ENCODE assay signal across 1 cellular context in the genomic region with DNA sequence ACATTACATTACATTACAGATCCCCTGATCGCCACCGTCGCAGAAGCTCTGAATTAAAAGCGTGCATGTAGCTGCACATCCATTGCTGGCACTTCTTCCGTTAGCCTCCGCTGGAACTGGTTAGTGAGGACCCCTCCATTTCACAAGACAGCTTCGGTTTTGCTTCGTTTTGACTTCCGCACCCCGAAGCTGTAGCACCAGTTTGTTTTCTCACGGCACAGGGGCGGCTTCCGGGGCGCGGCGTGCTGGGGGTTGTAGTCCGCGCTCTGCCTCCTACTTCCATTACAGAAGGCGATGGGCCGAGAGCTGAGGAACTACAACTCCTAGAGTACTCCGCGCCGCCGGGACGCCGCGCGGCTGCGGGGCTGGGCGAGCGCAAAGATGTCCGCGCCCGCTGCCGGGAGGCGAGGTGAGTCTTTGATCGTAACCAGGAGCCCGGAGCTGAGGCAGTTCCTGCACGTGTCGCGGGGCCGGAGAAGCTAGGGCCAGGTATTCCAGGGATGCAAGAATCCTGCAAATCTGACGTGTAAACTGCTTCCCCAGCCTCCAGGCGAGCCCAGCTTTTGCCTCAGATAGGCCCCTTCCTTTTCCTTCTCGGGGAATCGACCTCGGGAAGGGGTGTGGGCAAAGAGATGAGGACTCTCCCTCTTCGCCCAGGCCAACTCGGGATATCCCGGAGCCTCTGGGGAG.
TF ChIP-seq lines count a peak whose summit lies in the region.

PEX26 (plus strand) TSS at position 352 of the 690 bp plus-strand sequence. CDS start 387 bp downstream, outside the sequence.

TF ChIP-seq in GM12878, 131 proteins besides CTCF, POLR2A, EP300 and RAD21 (continued from another document):
- TF ChIP-seq, protein P1, sequence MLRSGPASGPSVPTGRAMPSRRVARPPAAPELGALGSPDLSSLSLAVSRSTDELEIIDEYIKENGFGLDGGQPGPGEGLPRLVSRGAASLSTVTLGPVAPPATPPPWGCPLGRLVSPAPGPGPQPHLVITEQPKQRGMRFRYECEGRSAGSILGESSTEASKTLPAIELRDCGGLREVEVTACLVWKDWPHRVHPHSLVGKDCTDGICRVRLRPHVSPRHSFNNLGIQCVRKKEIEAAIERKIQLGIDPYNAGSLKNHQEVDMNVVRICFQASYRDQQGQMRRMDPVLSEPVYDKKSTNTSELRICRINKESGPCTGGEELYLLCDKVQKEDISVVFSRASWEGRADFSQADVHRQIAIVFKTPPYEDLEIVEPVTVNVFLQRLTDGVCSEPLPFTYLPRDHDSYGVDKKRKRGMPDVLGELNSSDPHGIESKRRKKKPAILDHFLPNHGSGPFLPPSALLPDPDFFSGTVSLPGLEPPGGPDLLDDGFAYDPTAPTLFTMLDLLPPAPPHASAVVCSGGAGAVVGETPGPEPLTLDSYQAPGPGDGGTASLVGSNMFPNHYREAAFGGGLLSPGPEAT (IDR thresholded peaks at IDR 0.05; ENCODE audit: low read depth) = peak; percentile 62
- TF ChIP-seq EGR1 (IDR thresholded peaks at IDR 0.05; ENCODE audit: borderline replicate concordance in 1 of 2, low read depth in 2 of 2, low read length in 2 of 2) (peak in 1 of 2 experiments; percentile 22; a peak in 1 of 3 replicates), SIX5 (IDR thresholded peaks at IDR 0.05; ENCODE audit: low read depth, low read length, severe bottlenecking) (peak; percentile 94), KDM1A (IDR thresholded peaks at IDR 0.05; ENCODE audit: borderline replicate concordance) (no peak), NKRF (conservative IDR thresholded peaks at IDR 0.05) (peak; percentile 80), HDAC6 (IDR thresholded peaks at IDR 0.05; ENCODE audit: unreplicated experiment) (peak; percentile 33), ZNF687 (IDR thresholded peaks at IDR 0.05) (no peak), RELA (IDR thresholded peaks at IDR 0.05; ENCODE audit: borderline replicate concordance, partially characterized antibody) (peak; percentile 35), SPI1 (IDR thresholded peaks at IDR 0.05; ENCODE audit: borderline replicate concordance, insufficient read depth, low read depth, low read length) (peak; percentile 54; the same call in 1 of the 2 replicates)
- TF ChIP-seq, protein P2, sequence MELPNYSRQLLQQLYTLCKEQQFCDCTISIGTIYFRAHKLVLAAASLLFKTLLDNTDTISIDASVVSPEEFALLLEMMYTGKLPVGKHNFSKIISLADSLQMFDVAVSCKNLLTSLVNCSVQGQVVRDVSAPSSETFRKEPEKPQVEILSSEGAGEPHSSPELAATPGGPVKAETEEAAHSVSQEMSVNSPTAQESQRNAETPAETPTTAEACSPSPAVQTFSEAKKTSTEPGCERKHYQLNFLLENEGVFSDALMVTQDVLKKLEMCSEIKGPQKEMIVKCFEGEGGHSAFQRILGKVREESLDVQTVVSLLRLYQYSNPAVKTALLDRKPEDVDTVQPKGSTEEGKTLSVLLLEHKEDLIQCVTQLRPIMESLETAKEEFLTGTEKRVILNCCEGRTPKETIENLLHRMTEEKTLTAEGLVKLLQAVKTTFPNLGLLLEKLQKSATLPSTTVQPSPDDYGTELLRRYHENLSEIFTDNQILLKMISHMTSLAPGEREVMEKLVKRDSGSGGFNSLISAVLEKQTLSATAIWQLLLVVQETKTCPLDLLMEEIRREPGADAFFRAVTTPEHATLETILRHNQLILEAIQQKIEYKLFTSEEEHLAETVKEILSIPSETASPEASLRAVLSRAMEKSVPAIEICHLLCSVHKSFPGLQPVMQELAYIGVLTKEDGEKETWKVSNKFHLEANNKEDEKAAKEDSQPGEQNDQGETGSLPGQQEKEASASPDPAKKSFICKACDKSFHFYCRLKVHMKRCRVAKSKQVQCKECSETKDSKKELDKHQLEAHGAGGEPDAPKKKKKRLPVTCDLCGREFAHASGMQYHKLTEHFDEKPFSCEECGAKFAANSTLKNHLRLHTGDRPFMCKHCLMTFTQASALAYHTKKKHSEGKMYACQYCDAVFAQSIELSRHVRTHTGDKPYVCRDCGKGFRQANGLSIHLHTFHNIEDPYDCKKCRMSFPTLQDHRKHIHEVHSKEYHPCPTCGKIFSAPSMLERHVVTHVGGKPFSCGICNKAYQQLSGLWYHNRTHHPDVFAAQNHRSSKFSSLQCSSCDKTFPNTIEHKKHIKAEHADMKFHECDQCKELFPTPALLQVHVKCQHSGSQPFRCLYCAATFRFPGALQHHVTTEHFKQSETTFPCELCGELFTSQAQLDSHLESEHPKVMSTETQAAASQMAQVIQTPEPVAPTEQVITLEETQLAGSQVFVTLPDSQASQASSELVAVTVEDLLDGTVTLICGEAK (IDR thresholded peaks at IDR 0.05; ENCODE audit: borderline replicate concordance) = peak; percentile 94
